Comparison of ENCODE assay signal across 8 cellular contexts in the genomic region with DNA sequence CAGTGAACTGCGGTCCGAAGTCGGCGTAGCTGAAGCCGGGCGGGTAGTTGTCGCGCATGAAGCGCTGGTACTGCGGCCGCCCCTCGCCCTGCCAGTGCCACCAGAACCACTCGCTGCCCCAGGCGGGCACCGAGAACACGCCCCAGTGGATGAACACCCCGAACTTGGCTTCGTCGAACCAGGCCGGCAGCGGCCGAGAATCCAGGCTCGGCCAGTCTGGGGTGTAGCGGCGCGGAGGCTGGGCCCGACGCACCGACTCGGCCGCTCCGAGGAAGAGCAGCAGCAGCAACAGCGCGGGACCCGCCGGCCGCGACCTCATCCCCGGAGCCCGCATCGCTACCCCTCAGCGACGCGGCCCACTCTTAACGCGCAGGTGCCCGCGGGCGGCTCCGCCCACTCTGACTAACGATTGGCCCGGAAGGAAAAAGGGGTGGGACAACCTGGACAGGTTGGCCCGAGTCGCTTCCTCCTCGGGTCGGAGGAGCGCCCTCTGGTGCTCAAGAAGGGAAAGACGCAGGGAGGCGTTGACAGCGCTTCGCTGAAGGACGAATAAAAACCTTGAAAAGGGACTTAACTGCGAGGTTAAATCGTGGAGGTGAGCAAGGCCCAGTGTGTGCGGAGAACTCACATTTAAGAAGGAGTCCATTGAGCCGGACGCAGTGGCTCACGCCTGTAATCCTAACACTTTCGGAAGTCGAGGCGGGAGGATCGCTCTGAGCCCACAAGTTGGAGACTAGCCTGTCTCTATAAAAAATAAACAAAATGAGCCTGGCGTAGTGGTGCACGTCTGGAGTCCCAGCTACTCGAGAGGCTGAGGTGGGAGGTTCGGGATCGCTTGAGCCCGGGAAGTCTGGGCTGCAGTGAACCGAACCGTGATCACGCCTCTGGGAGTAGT. TPM values are rescaled to one million over a fixed set of nuclear protein-coding genes. Genes with fewer than 3 reads are reported as not detected.
A peak's percentile ranks its signal among the peaks of the same experiment; 100 is the strongest.
DNase-seq lines count a peak whose midpoint lies in the region; TF ChIP-seq lines count a peak whose summit lies in the region.

TSS of gene FUCA1 (minus strand) at position 338 of the 895 bp plus-strand sequence. CDS start at position 334, 4 bp downstream.

- CTCF ChIA-PET in activated naive CD4-positive, alpha-beta T cell treated with anti-CD3 and anti-CD28 coated beads for 36 hours (lab: Charles Lee) = interaction anchor here (1.1 to 2.3 kb wide), 4 partner anchors 43 to 230 kb away, joined by 3 to 20 read pairs (median 3); partner anchors contain the start of gene HMGCL

- H3K9me2 ChIP-seq in MM.1S (replicated peaks; ENCODE audit: insufficient read depth, low read length) = no peaks in the 10 kb centered on the region

- peak; percentile 83 for TF ChIP-seq CTCF in MM.1S (IDR thresholded peaks at IDR 0.05; ENCODE audit: low read length)

- peak within 1 kb of the TSS; percentile 75 for H3K4me2 ChIP-seq in MM.1S (ENCODE audit: low read depth, low read length)

- H3K4me1 Mint-ChIP-seq in activated naive CD4-positive, alpha-beta T cell treated with anti-CD3 and anti-CD28 coated beads for 36 hours (ENCODE audit: low read depth) = peaks cover 18% of the 10 kb centered on the region

- in situ Hi-C loops in HAP-1 (cut with MboI; ENCODE audit: low sequenced_read_pairs) = no loop called here

- peak within 1 kb of the TSS; percentile 43; the same call in 1 of the 2 replicates for H3K9ac ChIP-seq in MM.1S (ENCODE audit: low read length)

- H3K4me1 ChIP-seq in HAP-1 = peaks cover 17% of the 10 kb centered on the region
- peaks cover 26% of the 10 kb centered on the region for H3K4me1 ChIP-seq in MM.1S (ENCODE audit: low read length)
- peaks cover 11% of the 10 kb centered on the region for H3K4me1 ChIP-seq in SJCRH30

- peak within 1 kb of the TSS; percentile 79 for H3K4me3 Mint-ChIP-seq in activated naive CD4-positive, alpha-beta T cell treated with anti-CD3 and anti-CD28 coated beads for 36 hours

- no peaks in the 10 kb centered on the region for H3K9me3 Mint-ChIP-seq in activated naive CD4-positive, alpha-beta T cell treated with anti-CD3 and anti-CD28 coated beads for 36 hours

- H3K27me3 Mint-ChIP-seq in activated naive CD4-positive, alpha-beta T cell treated with anti-CD3 and anti-CD28 coated beads for 36 hours (ENCODE audit: low read depth) = no peaks in the 10 kb centered on the region

- H3K27ac ChIP-seq in MM.1S (ENCODE audit: low read length) (peak within 1 kb of the TSS; percentile 14; the same call in 1 of the 2 replicates), SJCRH30 (no peak within 1 kb of the TSS)

- DNase-seq in GF-D8 (lab: John Stamatoyannopoulos, UW) (peak; percentile 20), HAP-1 (ENCODE audit: low spot score in 2 of 2) (peak; percentile 94 to 97), MM.1S (peak; percentile 96), SJCRH30 (peak; percentile 13 to 36), germinal center (ENCODE audit: low spot score) (peak; percentile 99), non-pigmented ciliary epithelial cell (ENCODE audit: low read depth) (peak; percentile 35), superior temporal gyrus (ENCODE audit: extremely low spot score) (peak; percentile 97)
- DNase-seq in activated naive CD4-positive, alpha-beta T cell treated with anti-CD3 and anti-CD28 coated beads for 36 hours = peak; percentile 95

- peak within 1 kb of the TSS; percentile 26 for H3K27ac Mint-ChIP-seq in activated naive CD4-positive, alpha-beta T cell treated with anti-CD3 and anti-CD28 coated beads for 36 hours

- peaks cover 19% of the 10 kb centered on the region for H3K79me2 ChIP-seq in MM.1S (ENCODE audit: low read length)

- H3K27me3 ChIP-seq in HAP-1 (ENCODE audit: low read depth) = no peaks in the 10 kb centered on the region
- no peaks in the 10 kb centered on the region for H3K27me3 ChIP-seq in MM.1S (replicated peaks; ENCODE audit: insufficient read depth, low read length)
- H3K27me3 ChIP-seq in SJCRH30 = peaks cover 3% of the 10 kb centered on the region; the same call in 1 of the 2 replicates

- H3F3A ChIP-seq in MM.1S (ENCODE audit: insufficient read depth, low read length) = peaks cover 6% of the 10 kb centered on the region; the same call in 1 of the 2 replicates

- H3K9me3 ChIP-seq in HAP-1 (no peaks in the 10 kb centered on the region), MM.1S (replicated peaks; ENCODE audit: insufficient read depth, low read length) (no peaks in the 10 kb centered on the region), SJCRH30 (replicated peaks) (no peaks in the 10 kb centered on the region)

- no peaks in the 10 kb centered on the region for H4K20me1 ChIP-seq in MM.1S (ENCODE audit: insufficient read depth, low read length)

- H3K4me3 ChIP-seq in HAP-1 (peak within 1 kb of the TSS; percentile 85), MM.1S (ENCODE audit: low read length) (peak within 1 kb of the TSS; percentile 69), SJCRH30 (no peak within 1 kb of the TSS)

- intact Hi-C loops in activated naive CD4-positive, alpha-beta T cell treated with anti-CD3 and anti-CD28 coated beads for 36 hours (cut with micrococcal nuclease) = loop anchor here (1.0 to 5.0 kb wide), 7 partner anchors 43 to 501 kb away; partner anchors contain the start of genes GALE, HMGCL, RPL11 and ZNF436

- peak within 1 kb of the TSS; percentile 75 for H2AFZ ChIP-seq in MM.1S (ENCODE audit: low read length)

- no peaks in the 10 kb centered on the region; the same call in 1 of the 2 replicates for H3K36me3 ChIP-seq in HAP-1 (replicated peaks)
- no peaks in the 10 kb centered on the region; the same call in 1 of the 2 replicates for H3K36me3 ChIP-seq in MM.1S (replicated peaks; ENCODE audit: insufficient read depth, low read length)
- H3K36me3 ChIP-seq in SJCRH30 = no peaks in the 10 kb centered on the region

- H3K36me3 Mint-ChIP-seq in activated naive CD4-positive, alpha-beta T cell treated with anti-CD3 and anti-CD28 coated beads for 36 hours (ENCODE audit: low read depth) = peaks cover 4% of the 10 kb centered on the region

RNA-seq across cellular contexts. Expression of gene FUCA1, which starts in this region (rescaled TPM):
- 0.18 TPM in 1 of 2 replicates, not detected in the other for total RNA-seq in SJCRH30 (2014; rRNA removed; shearing (Covaris generic))
- total RNA-seq in activated naive CD4-positive, alpha-beta T cell treated with anti-CD3 and anti-CD28 coated beads for 36 hours = 1 to 10 TPM; 4.9 to 5.2 TPM

Comparison
In these comparisons a context has a peak if more than half of its experiments do, and no peak if none do; other contexts are left out.
1. Peak in DNase-seq in SJCRH30; RNA of the gene not detected or under 1 TPM.
2. DNase-seq: peak in every context shown above with its lines; median percentile 99 in germinal center; 97 in superior temporal gyrus; 96 in MM.1S; 96 in HAP-1; 95 in activated naive CD4-positive, alpha-beta T cell treated with anti-CD3 and anti-CD28 coated beads for 36 hours; 35 in non-pigmented ciliary epithelial cell; 24 in SJCRH30; 20 in GF-D8.